23 cellular contexts compared by ENCODE assay signal in genomic region chr5:144433893-144434292, GRCh38.
"Had no signal": no experiment of that assay in that cellular context is flagged by ENCODE, and none has a peak within 500 bp of the region (broad histone marks: within the 10 kb centered on the region; RNA-seq: fewer than 3 reads in every experiment).

No MANE protein-coding gene starts in this region.

- FAIRE-seq: islet of Langerhans, TTC549 had no signal

- H3K36me3 ChIP-seq: gastroesophageal sphincter, lower lobe of right lung, prostate gland, right atrium auricular region, spleen, thoracic aorta, vagina had no signal

- DNase-seq: activated CD8-positive, alpha-beta memory T cell treated with anti-CD3 and anti-CD28 coated beads for 24 hours; activated CD8-positive, alpha-beta memory T cell treated with anti-CD3 and anti-CD28 coated beads, Interleukin-2, amount 50 U/mL, for 48 hours; activated effector memory CD4-positive, alpha-beta T cell treated with Interleukin-2 at 50 U/mL for 16 hours; activated naive CD4-positive, alpha-beta T cell treated with anti-CD3 and anti-CD28 coated beads for 36 hours; activated naive CD8-positive, alpha-beta T cell treated with anti-CD3 and anti-CD28 coated beads, Interleukin-2, amount 10 ng/mL, durations not matched to agents 7 days and 5 days; activated T-cell treated with anti-CD3 and anti-CD28 coated beads, Interleukin-2, amount 50 U/mL, for 72 hours; amniotic stem cell; cerebellar nuclear complex; head of caudate nucleus; lower lobe of right lung; naive thymus-derived CD8-positive, alpha-beta T cell; spleen; stimulated activated CD4-positive, alpha-beta T cell treated with anti-CD3 and anti-CD28 coated beads, Interleukin-4, amount 100 ng/mL, for 1 hour; stimulated activated naive CD4-positive, alpha-beta T cell treated with Interleukin-2 at 50 U/mL for 16 hours had no signal

- H3K27ac ChIP-seq: coronary artery, epithelial cell of prostate, gastroesophageal sphincter, lower lobe of right lung, prostate gland, spleen, thoracic aorta, vagina had no signal

- H3K4me1 ChIP-seq: gastroesophageal sphincter, lower lobe of right lung, prostate gland, right atrium auricular region, spleen, vagina had no signal

- H3K27me3 ChIP-seq: gastroesophageal sphincter, right atrium auricular region, spleen, vagina had no signal

- H3K4me3 ChIP-seq: coronary artery, gastroesophageal sphincter, lower lobe of right lung, prostate gland, right atrium auricular region, spleen, thoracic aorta, vagina had no signal

- ATAC-seq: activated T-cell treated with anti-CD3 and anti-CD28 coated beads, Interleukin-2, amount 50 U/mL, for 72 hours; lower lobe of right lung; naive thymus-derived CD8-positive, alpha-beta T cell had no signal

- H3K9me3 ChIP-seq: gastroesophageal sphincter, lower lobe of right lung, prostate gland, right atrium auricular region, spleen, thoracic aorta, vagina had no signal
